Comparison of ENCODE assay signal across 2 cellular contexts in genomic region chr10:24722131-24722675, GRCh38.
TF ChIP-seq lines count a peak whose summit lies in the region.

No MANE protein-coding gene starts in this region.

TF ChIP-seq in SK-N-SH, 30 proteins besides CTCF, POLR2A, EP300 and RAD21 (continued from another document):
- TF ChIP-seq USF1 (IDR thresholded peaks at IDR 0.05; ENCODE audit: borderline replicate concordance, low read depth) (no peak), GABPA (IDR thresholded peaks at IDR 0.05; ENCODE audit: low read depth) (no peak)
- TF ChIP-seq, protein P1, sequence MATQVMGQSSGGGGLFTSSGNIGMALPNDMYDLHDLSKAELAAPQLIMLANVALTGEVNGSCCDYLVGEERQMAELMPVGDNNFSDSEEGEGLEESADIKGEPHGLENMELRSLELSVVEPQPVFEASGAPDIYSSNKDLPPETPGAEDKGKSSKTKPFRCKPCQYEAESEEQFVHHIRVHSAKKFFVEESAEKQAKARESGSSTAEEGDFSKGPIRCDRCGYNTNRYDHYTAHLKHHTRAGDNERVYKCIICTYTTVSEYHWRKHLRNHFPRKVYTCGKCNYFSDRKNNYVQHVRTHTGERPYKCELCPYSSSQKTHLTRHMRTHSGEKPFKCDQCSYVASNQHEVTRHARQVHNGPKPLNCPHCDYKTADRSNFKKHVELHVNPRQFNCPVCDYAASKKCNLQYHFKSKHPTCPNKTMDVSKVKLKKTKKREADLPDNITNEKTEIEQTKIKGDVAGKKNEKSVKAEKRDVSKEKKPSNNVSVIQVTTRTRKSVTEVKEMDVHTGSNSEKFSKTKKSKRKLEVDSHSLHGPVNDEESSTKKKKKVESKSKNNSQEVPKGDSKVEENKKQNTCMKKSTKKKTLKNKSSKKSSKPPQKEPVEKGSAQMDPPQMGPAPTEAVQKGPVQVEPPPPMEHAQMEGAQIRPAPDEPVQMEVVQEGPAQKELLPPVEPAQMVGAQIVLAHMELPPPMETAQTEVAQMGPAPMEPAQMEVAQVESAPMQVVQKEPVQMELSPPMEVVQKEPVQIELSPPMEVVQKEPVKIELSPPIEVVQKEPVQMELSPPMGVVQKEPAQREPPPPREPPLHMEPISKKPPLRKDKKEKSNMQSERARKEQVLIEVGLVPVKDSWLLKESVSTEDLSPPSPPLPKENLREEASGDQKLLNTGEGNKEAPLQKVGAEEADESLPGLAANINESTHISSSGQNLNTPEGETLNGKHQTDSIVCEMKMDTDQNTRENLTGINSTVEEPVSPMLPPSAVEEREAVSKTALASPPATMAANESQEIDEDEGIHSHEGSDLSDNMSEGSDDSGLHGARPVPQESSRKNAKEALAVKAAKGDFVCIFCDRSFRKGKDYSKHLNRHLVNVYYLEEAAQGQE (IDR thresholded peaks at IDR 0.05; ENCODE audit: low read depth, low read length), result no peak

TF ChIP-seq in SK-N-SH treated with all-trans-retinoic acid at 6 μM for 48 hours, 23 proteins besides CTCF, POLR2A, EP300 and RAD21 (continued from another document):
- TF ChIP-seq TCF4 (CRISPR knock-in tag; IDR thresholded peaks at IDR 0.05; ENCODE audit: borderline replicate concordance), result no peak
- no peak for TF ChIP-seq ZFP3 (CRISPR knock-in tag; IDR thresholded peaks at IDR 0.05)
